In genomic region chr18:74493689-74494088, GRCh38 we compare ENCODE assay signal across 8 cellular contexts. TPM values are rescaled to one million over a fixed set of nuclear protein-coding genes. Genes with fewer than 3 reads are reported as not detected.
DNase-seq lines count a peak whose midpoint lies in the region; ATAC-seq, FAIRE-seq and TF ChIP-seq lines count a peak whose summit lies in the region.

No MANE protein-coding gene starts in this region.

- H2AFZ ChIP-seq in Loucy (ENCODE audit: low read length) (no peak overlapping the region), GM12878 (ENCODE audit: control insufficient read depth, low read depth, low read length) (no peak overlapping the region)

- intact Hi-C loops in GM12878 (cut with micrococcal nuclease; ENCODE audit: unreplicated experiment) = loop anchor here (1.0 to 10.0 kb wide), 3 partner anchors 140 to 2001 kb away; partner anchors contain the start of gene ZNF516
- intact Hi-C loops in stomach (cut with DNase I; ENCODE audit: low total_unique reads) = no loop called here

- FAIRE-seq in GM12878 (lab: Jason Lieb, UNC) = no peak

- no peak overlapping the region for H3K9ac ChIP-seq in Loucy (ENCODE audit: low read depth, low read length, poor library complexity, severe bottlenecking)
- H3K9ac ChIP-seq in GM12878 (ENCODE audit: control insufficient read depth, insufficient read depth, low read length) = no peak overlapping the region
- H3K9ac ChIP-seq in liver (ENCODE audit: low read depth in 1 of 2, low read length in 2 of 2) = no peak overlapping the region

- no peak overlapping the region for H3K27ac ChIP-seq in GM12878 (ENCODE audit: control insufficient read depth, insufficient read depth)
- no peak overlapping the region for H3K27ac ChIP-seq in liver (ENCODE audit: low read depth in 1 of 2, low read length in 2 of 2)
- H3K27ac ChIP-seq in stomach = no peak overlapping the region

- CTCF ChIA-PET in GM12878 (lab: Yijun Ruan, JAX) = interaction anchor here (0.7 to 5.9 kb wide), 20 partner anchors 9 to 453 kb away, joined by 3 to 92 read pairs (median 4); no protein-coding TSS in a partner anchor

- H3K36me3 ChIP-seq in BE2C (no peaks in the 10 kb centered on the region), Loucy (ENCODE audit: insufficient read depth, low read length) (no peaks in the 10 kb centered on the region), GM12878 (ENCODE audit: control insufficient read depth in 2 of 2, insufficient read depth in 2 of 2, low read length in 1 of 2) (no peaks in the 10 kb centered on the region), liver (ENCODE audit: control insufficient read depth in 4 of 4, insufficient read depth in 3 of 4, low read depth in 1 of 4, low read length in 3 of 4) (no peaks in the 10 kb centered on the region), stomach (no peaks in the 10 kb centered on the region)

- no peak overlapping the region for H3K4me3 ChIP-seq in BE2C (ENCODE audit: low read depth, low read length)
- no peak overlapping the region for H3K4me3 ChIP-seq in Loucy (ENCODE audit: low read length, poor library complexity, severe bottlenecking)
- no peak overlapping the region for H3K4me3 ChIP-seq in GM12878
- H3K4me3 ChIP-seq in liver (ENCODE audit: low read depth in 1 of 3, low read length in 3 of 3) = no peak overlapping the region
- no peak overlapping the region for H3K4me3 ChIP-seq in stomach

- H3K4me2 ChIP-seq in Loucy (ENCODE audit: low read depth, low read length, poor library complexity, severe bottlenecking) = no peak overlapping the region
- H3K4me2 ChIP-seq in GM12878 (ENCODE audit: control insufficient read depth, insufficient read depth) = no peak overlapping the region

- H3K9me3 ChIP-seq in BE2C (no peaks in the 10 kb centered on the region), Loucy (ENCODE audit: insufficient read depth, low read depth, low read length) (no peaks in the 10 kb centered on the region), GM12878 (replicated peaks; ENCODE audit: control insufficient read depth, insufficient read depth, low read length) (no peaks in the 10 kb centered on the region), liver (ENCODE audit: control insufficient read depth in 4 of 4, low read length in 3 of 4) (no peaks in the 10 kb centered on the region), stomach (no peaks in the 10 kb centered on the region)

- peaks cover 24% of the 10 kb centered on the region for H3K79me2 ChIP-seq in Loucy (ENCODE audit: insufficient read depth, low read length)
- peaks cover 26% of the 10 kb centered on the region for H3K79me2 ChIP-seq in GM12878 (ENCODE audit: control insufficient read depth, insufficient read depth, low read length)

- peaks cover 13% of the 10 kb centered on the region for H4K20me1 ChIP-seq in Loucy (ENCODE audit: insufficient read depth, low read length, poor library complexity, severe bottlenecking)
- H4K20me1 ChIP-seq in GM12878 (ENCODE audit: control insufficient read depth, insufficient read depth) = no peaks in the 10 kb centered on the region

- TF ChIP-seq CTCF in BE2C (IDR thresholded peaks at IDR 0.05; ENCODE audit: low read depth, low read length) (peak; percentile 51), Loucy (conservative IDR thresholded peaks at IDR 0.05; ENCODE audit: low read length) (peak; percentile 81), GM12878 (IDR thresholded peaks at IDR 0.05 in 2 of 3, conservative IDR thresholded peaks at IDR 0.05 in 1 of 3; ENCODE audit: control insufficient read depth in 2 of 3, extremely low read depth in 1 of 3, insufficient read depth in 1 of 3, low read depth in 3 of 3, low read length in 3 of 3) (peak; percentile 65 to 84 (median 77); a peak in 5 of 6 replicates), liver (IDR thresholded peaks at IDR 0.05; ENCODE audit: low read depth, low read length, missing input control) (peak; percentile 87), stomach (IDR thresholded peaks at IDR 0.05) (peak in 5 of 7 experiments; percentile 45 to 85 (median 66))

- DNase-seq in BE2C (peak; percentile 25), SW 1271 (lab: John Stamatoyannopoulos, UW) (peak; percentile 18 to 66), GM12878 (ENCODE audit: low read depth, low spot score) (no peak), stomach (peak; percentile 63), GM19238 (ENCODE audit: insufficient read length, low spot score) (no peak)

- WGBS in GM12878 (ENCODE audit: insufficient coverage, insufficient replicate concordance, low lambda C conversion rate, missing lambda C conversion rate) = 75% methylated on average over 1 of the region's 1 CpG
- 38% methylated on average over 1 of the region's 1 CpG for WGBS in liver
- WGBS in stomach, 5 donors = 24 to 64% (median 49%) methylated on average over 1 of the region's 1 CpG

- TF ChIP-seq EP300 in GM12878 (IDR thresholded peaks at IDR 0.05; ENCODE audit: borderline replicate concordance in 1 of 2, control insufficient read depth in 1 of 2, low read depth in 2 of 2, low read length in 2 of 2) (no peak), stomach (IDR thresholded peaks at IDR 0.05) (no peak)

- H3K9me2 ChIP-seq in Loucy (replicated peaks; ENCODE audit: low read depth, low read length) = no peaks in the 10 kb centered on the region

- TF ChIP-seq POLR2A in GM12878 (IDR thresholded peaks at IDR 0.05; ENCODE audit: low read depth, low read length) = no peak
- no peak for TF ChIP-seq POLR2A in stomach (IDR thresholded peaks at IDR 0.05)

- H3K4me1 ChIP-seq in BE2C (no peaks in the 10 kb centered on the region), Loucy (ENCODE audit: insufficient read depth, low read length, poor library complexity, severe bottlenecking) (peaks cover 17% of the 10 kb centered on the region), GM12878 (ENCODE audit: control insufficient read depth, insufficient read depth, low read length) (peaks cover 15% of the 10 kb centered on the region), liver (ENCODE audit: control insufficient read depth in 4 of 4, insufficient read depth in 4 of 4, low read length in 3 of 4) (peaks cover 5 to 21% (median 18%) of the 10 kb centered on the region in 4 donors), stomach (peaks cover 17 to 28% (median 24%) of the 10 kb centered on the region in 4 donors)

- peak; percentile 90 for TF ChIP-seq RAD21 in GM12878 (IDR thresholded peaks at IDR 0.05; ENCODE audit: insufficient read depth, low read depth, low read length)
- peak; percentile 100 for TF ChIP-seq RAD21 in liver (IDR thresholded peaks at IDR 0.05)

- H3K27me3 ChIP-seq in BE2C (no peaks in the 10 kb centered on the region), Loucy (ENCODE audit: insufficient read depth, low read length, poor library complexity, severe bottlenecking) (no peaks in the 10 kb centered on the region), GM12878 (replicated peaks in 1 of 2; ENCODE audit: control insufficient read depth in 2 of 2, insufficient read depth in 2 of 2, low read length in 1 of 2) (no peaks in the 10 kb centered on the region), liver (ENCODE audit: control insufficient read depth in 4 of 4, insufficient read depth in 4 of 4, low read length in 3 of 4) (no peaks in the 10 kb centered on the region), stomach (no peaks in the 10 kb centered on the region)

- H3F3A ChIP-seq in Loucy (ENCODE audit: low read depth) = no peaks in the 10 kb centered on the region

- in situ Hi-C loops in GM12878 (cut with MboI) = no loop called here

- SMC1A ChIA-PET in GM12878 (lab: Charles Lee; ENCODE audit: uncharacterized antibody, unreplicated experiment) = interaction anchor here (1.0 to 2.7 kb wide), 14 partner anchors 10 to 300 kb away, joined by 3 to 32 read pairs (median 4); no protein-coding TSS in a partner anchor

- ATAC-seq in GM18861 (IDR thresholded peaks at IDR 0.05; ENCODE audit: unreplicated experiment) = peak; percentile 39
- ATAC-seq in GM12878 = peak; percentile 22; the same call in 2 of the 3 replicates

- RAD21 ChIA-PET in GM12878 (lab: Charles Lee; ENCODE audit: unreplicated experiment) = interaction anchor here (0.7 to 1.4 kb wide), 12 partner anchors 58 to 344 kb away, joined by 3 to 31 read pairs (median 4); no protein-coding TSS in a partner anchor

- POLR2A ChIA-PET in GM12878 (lab: Charles Lee) = no interaction called here

- BruUV-seq in GM12878 (replicated peaks; lab: Mats Ljungman, UMichigan) = no TSS peak

RNA-seq across cellular contexts. Expression of gene CNDP2, which starts 2.5 kb away (rescaled TPM):
- polyA plus RNA-seq in BE2C (2012; ENCODE audit: insufficient read depth, insufficient read length, low read depth) = 30.1 TPM
- total RNA-seq in GM12878 (2013; cell fraction: nucleolus; rRNA removed) = 144 and 166 TPM in 2 replicates
- total RNA-seq in GM12878 (2014; rRNA removed) (104 and 109 TPM in 2 replicates), GM12878 (2014; rRNA removed; fragmentation: Illumina TruSeq; extraction: Trizol) (70.8 and 75.5 TPM in 2 replicates), GM12878 (2021) (174 and 181 TPM in 2 replicates), liver (100 to 1,000 TPM in 1 of 2 donors, 10 to 100 TPM in 1; 65.5 to 167 TPM), stomach (100 to 1,000 TPM in 4 of 5 donors, 10 to 100 TPM in 1; 12.8 to 204 (median 115) TPM)
- polyA plus RNA-seq in GM12878 (2011; ENCODE audit: low read depth) = 125 TPM
- polyA plus RNA-seq in GM12878 (2011; rRNA removed) (177 and 181 TPM in 2 replicates), GM12878 (2014; fragmentation: Illumina TruSeq; extraction: Trizol) (196 and 205 TPM in 2 replicates), GM12878 (2014; fragmentation: Nextera tagmentation; extraction: Ambion mirVana) (100 to 1,000 TPM in 1 of 2 experiments, 10 to 100 TPM in 1; 63.5 to 101 TPM), GM12878 (2014; rRNA removed) (128 and 136 TPM in 2 replicates), GM12878 (2016; fragmentation: Nextera tagmentation; extraction: Ambion mirVana) (100 to 1,000 TPM; 196 to 213 TPM), liver (100 to 1,000 TPM; 123 to 159 TPM), stomach (100 to 1,000 TPM in 2 of 3 donors, 10 to 100 TPM in 1; 87.5 to 132 (median 110) TPM)
- 185 and 186 TPM in 2 replicates for polyA plus RNA-seq in GM12878 (2011; cell fraction: cytosol; rRNA removed)
- polyA plus RNA-seq in GM12878 (2011; cell fraction: nucleus; rRNA removed) = 124 and 184 TPM in 2 replicates
- 134 and 144 TPM in 2 replicates for polyA plus RNA-seq in GM12878 (2012)
- polyA minus RNA-seq in GM12878 (2011; rRNA and poly(A)+ RNA removed) = 167 and 190 TPM in 2 replicates
- 64.7 and 79.8 TPM in 2 replicates for polyA minus RNA-seq in GM12878 (2011; cell fraction: cytosol; rRNA and poly(A)+ RNA removed)
- 66.1 and 137 TPM in 2 replicates for polyA minus RNA-seq in GM12878 (2011; cell fraction: nucleus; rRNA and poly(A)+ RNA removed)

RNA-seq across cellular contexts. Expression of gene DIPK1C, which starts 36.6 kb away (rescaled TPM):
- not detected for polyA plus RNA-seq in BE2C (2012; ENCODE audit: insufficient read depth, insufficient read length, low read depth)
- not detected in 2 replicates for total RNA-seq in GM12878 (2013; cell fraction: nucleolus; rRNA removed)
- not detected in 2 replicates for total RNA-seq in GM12878 (2014; rRNA removed)
- total RNA-seq in GM12878 (2014; rRNA removed; fragmentation: Illumina TruSeq; extraction: Trizol) = not detected in 2 replicates
- not detected in 2 replicates for total RNA-seq in GM12878 (2021)
- polyA plus RNA-seq in GM12878 (2011; ENCODE audit: low read depth) = not detected
- not detected in 2 replicates for polyA plus RNA-seq in GM12878 (2011; rRNA removed)
- not detected in 2 replicates for polyA plus RNA-seq in GM12878 (2011; cell fraction: cytosol; rRNA removed)
- not detected in 2 replicates for polyA plus RNA-seq in GM12878 (2011; cell fraction: nucleus; rRNA removed)
- polyA plus RNA-seq in GM12878 (2012) = not detected in 2 replicates
- polyA plus RNA-seq in GM12878 (2014; fragmentation: Illumina TruSeq; extraction: Trizol) = not detected in 2 replicates
- not detected for polyA plus RNA-seq in GM12878 (2014; fragmentation: Nextera tagmentation; extraction: Ambion mirVana)
- not detected in 2 replicates for polyA plus RNA-seq in GM12878 (2014; rRNA removed)
- not detected for polyA plus RNA-seq in GM12878 (2016; fragmentation: Nextera tagmentation; extraction: Ambion mirVana)
- polyA minus RNA-seq in GM12878 (2011; rRNA and poly(A)+ RNA removed) = not detected in 2 replicates
- polyA minus RNA-seq in GM12878 (2011; cell fraction: cytosol; rRNA and poly(A)+ RNA removed) = not detected in 2 replicates
- polyA minus RNA-seq in GM12878 (2011; cell fraction: nucleus; rRNA and poly(A)+ RNA removed) = not detected in 2 replicates
- total RNA-seq in liver = under 1 TPM; 0.08 to 0.19 TPM
- polyA plus RNA-seq in liver = under 1 TPM in 1 of 2 donors, not detected in 1; 0.06 TPM
- total RNA-seq in stomach = 1 to 10 TPM in 2 of 5 donors, not detected in 3; 1.8 to 2.3 TPM
- 1 to 10 TPM in 2 of 3 donors, under 1 TPM in 1; 0.55 to 2.3 (median 1.8) TPM for polyA plus RNA-seq in stomach

RNA-seq across cellular contexts. Expression of gene CNDP1, which starts 40.6 kb away (rescaled TPM):
- not detected for polyA plus RNA-seq in BE2C (2012; ENCODE audit: insufficient read depth, insufficient read length, low read depth)
- 0.39 TPM in 1 of 2 replicates, not detected in the other for total RNA-seq in GM12878 (2013; cell fraction: nucleolus; rRNA removed)
- total RNA-seq in GM12878 (2014; rRNA removed) = not detected in 2 replicates
- not detected in 2 replicates for total RNA-seq in GM12878 (2014; rRNA removed; fragmentation: Illumina TruSeq; extraction: Trizol)
- not detected in 2 replicates for total RNA-seq in GM12878 (2021)
- polyA plus RNA-seq in GM12878 (2011; ENCODE audit: low read depth) = not detected
- not detected in 2 replicates for polyA plus RNA-seq in GM12878 (2011; rRNA removed)
- 0.09 TPM in 1 of 2 replicates, not detected in the other for polyA plus RNA-seq in GM12878 (2011; cell fraction: cytosol; rRNA removed)
- polyA plus RNA-seq in GM12878 (2011; cell fraction: nucleus; rRNA removed) = 0.28 and 0.42 TPM in 2 replicates
- 0.03 and 0.11 TPM in 2 replicates for polyA plus RNA-seq in GM12878 (2012)
- polyA plus RNA-seq in GM12878 (2014; fragmentation: Illumina TruSeq; extraction: Trizol) = 0.04 TPM in 1 of 2 replicates, not detected in the other
- not detected for polyA plus RNA-seq in GM12878 (2014; fragmentation: Nextera tagmentation; extraction: Ambion mirVana)
- not detected in 2 replicates for polyA plus RNA-seq in GM12878 (2014; rRNA removed)
- polyA plus RNA-seq in GM12878 (2016; fragmentation: Nextera tagmentation; extraction: Ambion mirVana) = under 1 TPM in 1 of 2 experiments, not detected in 1; 0.05 TPM
- polyA minus RNA-seq in GM12878 (2011; rRNA and poly(A)+ RNA removed) = not detected in 2 replicates
- polyA minus RNA-seq in GM12878 (2011; cell fraction: cytosol; rRNA and poly(A)+ RNA removed) = not detected in 2 replicates
- polyA minus RNA-seq in GM12878 (2011; cell fraction: nucleus; rRNA and poly(A)+ RNA removed) = not detected in 2 replicates
- total RNA-seq in liver = 1 to 10 TPM in 1 of 2 donors, under 1 TPM in 1; 0.09 to 8.2 TPM
- 10 to 100 TPM in 1 of 2 donors, 1 to 10 TPM in 1; 3.4 to 21.1 TPM for polyA plus RNA-seq in liver
- total RNA-seq in stomach = under 1 TPM in 1 of 5 donors, not detected in 4; 0.72 TPM
- polyA plus RNA-seq in stomach = under 1 TPM in 2 of 3 donors, not detected in 1; 0.13 to 0.50 TPM

Comparison
In these comparisons a context has a peak if more than half of its experiments do, and no peak if none do; other contexts are left out.
1. DNase-seq: peak in BE2C (single experiment), SW 1271 (2 of 2) and stomach (single experiment); none in GM12878 (single experiment) and GM19238 (single experiment).
2. Peak in every context shown above with its lines, with median percentiles within 50 percentile points of each other: CTCF ChIP-seq.